8 cellular contexts compared by ENCODE assay signal in the genomic region with DNA sequence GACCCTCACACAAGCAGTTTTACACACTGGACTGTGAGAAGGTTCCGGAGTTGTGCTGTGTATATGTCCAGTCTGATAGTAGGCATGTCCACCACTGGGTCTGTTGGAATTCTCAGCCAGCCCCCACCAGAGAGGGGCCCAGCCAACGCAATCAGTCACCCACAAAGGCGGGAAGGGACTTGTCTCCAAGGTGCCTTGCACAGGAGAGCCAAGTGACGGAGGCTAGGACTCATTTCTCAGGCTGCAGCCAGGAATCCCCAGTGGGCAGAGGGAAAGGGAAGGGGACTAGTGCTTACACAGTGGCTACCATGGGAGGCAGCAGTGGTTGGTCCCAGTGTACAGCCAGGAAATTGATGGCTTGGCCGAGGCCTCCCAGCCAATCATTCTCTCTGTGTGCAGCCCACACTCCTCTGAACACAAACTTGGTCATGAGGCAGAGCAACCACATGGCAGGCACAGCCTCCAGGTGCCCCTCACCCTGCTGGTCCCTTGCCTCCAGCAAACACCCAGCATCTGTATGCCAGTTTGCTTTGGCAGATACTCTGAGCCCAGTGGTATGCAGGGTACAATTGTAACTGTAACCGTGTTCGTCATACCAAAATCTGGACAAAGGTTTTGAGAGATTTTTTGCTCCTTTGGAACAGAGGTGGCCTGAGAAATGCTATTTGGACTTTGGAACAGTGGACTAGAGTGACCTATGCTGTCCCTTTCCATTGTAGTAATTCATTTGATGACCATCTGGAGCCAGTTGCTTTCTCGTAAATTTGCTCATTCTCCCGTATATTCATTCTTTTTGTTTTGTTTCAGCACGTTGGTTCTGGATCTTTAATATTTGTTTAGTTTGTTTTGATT.
DNase-seq lines count a peak whose midpoint lies in the region; ATAC-seq and TF ChIP-seq lines count a peak whose summit lies in the region.

No MANE protein-coding gene starts in this region.

- ATAC-seq in sciatic nerve (peak; percentile 33), GM18873 (IDR thresholded peaks at IDR 0.05; ENCODE audit: low FRiP score, unreplicated experiment) (no peak), HG02610 (IDR thresholded peaks at IDR 0.05; ENCODE audit: unreplicated experiment) (no peak), foreskin keratinocyte (no peak)

- no peaks in the 10 kb centered on the region for H3K27me3 ChIP-seq in foreskin keratinocyte

- H3K4me1 ChIP-seq in foreskin keratinocyte: peaks cover 23% of the 10 kb centered on the region

- no peak overlapping the region for H3K4me3 ChIP-seq in fibroblast of the aortic adventitia (ENCODE audit: low read depth, low read length)

- peak; percentile 34 for DNase-seq in G401 (ENCODE audit: low spot score)
- peak; percentile 40 for DNase-seq in NCI-H774 (lab: John Stamatoyannopoulos, UW)
- DNase-seq in fibroblast of the aortic adventitia (ENCODE audit: low read depth): no peak
- DNase-seq in sciatic nerve (ENCODE audit: low spot score): no peak
- no peak for DNase-seq in foreskin keratinocyte
- no peak for DNase-seq in NCI-H1048 (lab: John Stamatoyannopoulos, UW)

- TF ChIP-seq CTCF in fibroblast of the aortic adventitia (IDR thresholded peaks at IDR 0.05; ENCODE audit: insufficient read depth, low read length) (peak; percentile 3), foreskin keratinocyte (conservative IDR thresholded peaks at IDR 0.05) (no peak)

- H3K27ac ChIP-seq in foreskin keratinocyte: no peak overlapping the region

- in situ Hi-C loops in G401 (cut with HindIII; ENCODE audit: low sequenced_read_pairs): no loop called here

- intact Hi-C loops in sciatic nerve (cut with DNase I): no loop called here

Comparison
In these comparisons a context has a peak if more than half of its experiments do, and no peak if none do; other contexts are left out.
1. DNase-seq: peak in G401 (single experiment) and NCI-H774 (single experiment); none in fibroblast of the aortic adventitia (single experiment), sciatic nerve (single experiment), foreskin keratinocyte (0 of 2) and NCI-H1048 (single experiment).